In the genomic region with DNA sequence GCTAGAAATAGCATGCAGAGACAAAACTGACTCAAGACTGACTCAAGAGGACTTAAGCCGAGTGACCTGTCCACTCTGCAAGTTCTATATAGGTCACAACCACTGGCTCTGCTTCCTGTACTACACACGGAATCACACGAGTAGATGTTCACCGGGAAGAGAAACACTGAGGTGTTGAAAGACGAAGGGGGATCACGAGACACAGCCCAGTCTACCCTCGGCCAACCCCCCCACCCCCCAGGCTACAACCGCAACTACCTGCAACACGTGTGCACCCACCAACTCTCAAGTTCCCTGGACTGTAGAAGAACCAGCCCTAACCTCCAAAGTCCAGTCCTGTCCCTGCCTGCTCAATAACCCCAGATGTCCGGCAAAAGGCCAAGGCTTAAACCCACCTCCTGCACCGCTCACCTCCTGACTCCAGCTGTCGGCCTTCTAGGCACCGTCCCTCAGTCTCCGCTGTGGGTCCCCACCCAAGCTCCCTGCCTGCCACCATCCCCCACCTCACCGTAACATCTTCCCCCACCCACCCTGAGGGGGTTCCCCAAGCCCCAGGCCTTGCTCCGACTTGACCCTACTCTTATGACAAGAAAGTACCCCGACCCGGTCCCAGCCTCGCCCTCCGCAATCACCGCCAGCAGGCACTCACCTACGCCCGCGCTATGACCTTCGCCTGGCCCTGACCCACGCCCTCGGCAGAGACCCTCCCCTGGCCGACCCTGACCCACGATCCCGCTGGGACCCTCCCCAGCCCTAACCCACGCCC, we compare ENCODE assay signal across 8 cellular contexts. TPM values are rescaled to one million over a fixed set of nuclear protein-coding genes. Genes with fewer than 3 reads are reported as not detected.
A peak's percentile ranks its signal among the peaks of the same experiment; 100 is the strongest.
DNase-seq lines count a peak whose midpoint lies in the region; ATAC-seq and TF ChIP-seq lines count a peak whose summit lies in the region.

No MANE protein-coding gene starts in this region.

- peaks cover 18% of the 10 kb centered on the region for H3K4me1 Mint-ChIP-seq in neural progenitor cell

- peaks cover 33% of the 10 kb centered on the region for H4K20me1 ChIP-seq in neural progenitor cell (ENCODE audit: low read depth)

- H3K79me2 ChIP-seq in neural progenitor cell (ENCODE audit: low read depth) = peaks cover 35% of the 10 kb centered on the region

- H3F3A ChIP-seq in neural progenitor cell (ENCODE audit: low read depth) = peaks cover 10% of the 10 kb centered on the region

- TF ChIP-seq CTCF in VCaP (conservative IDR thresholded peaks at IDR 0.05) (no peak), neural progenitor cell (IDR thresholded peaks at IDR 0.05) (no peak)

- no peaks in the 10 kb centered on the region for H3K9me3 Mint-ChIP-seq in neural progenitor cell

- H3K27ac Mint-ChIP-seq in neural progenitor cell = peak overlapping the region; percentile 86

- H3K9me3 ChIP-seq in neural progenitor cell (ENCODE audit: low read depth) = no peaks in the 10 kb centered on the region

- peak overlapping the region; percentile 90 for H3K4me3 ChIP-seq in neural progenitor cell

- H3K9ac ChIP-seq in neural progenitor cell = peak overlapping the region; percentile 74

- no peaks in the 10 kb centered on the region for H3K4me1 ChIP-seq in neural progenitor cell

- no peaks in the 10 kb centered on the region for H3K36me3 Mint-ChIP-seq in neural progenitor cell

- peak; percentile 5 for ATAC-seq in HG02981 (IDR thresholded peaks at IDR 0.05; ENCODE audit: unreplicated experiment)

- DNase-seq in GM04504 (ENCODE audit: low read depth) (peak; percentile 26), fibroblast of gingiva (ENCODE audit: low read depth) (peak; percentile 30), neural progenitor cell (ENCODE audit: low spot score) (no peak), pons (ENCODE audit: low spot score) (no peak), SK-N-DZ (ENCODE audit: low spot score) (no peak), foreskin melanocyte (no peak)

- H3K27me3 ChIP-seq in neural progenitor cell = no peaks in the 10 kb centered on the region

- H2AFZ ChIP-seq in neural progenitor cell (replicated peaks) = no peak overlapping the region

- peak overlapping the region; percentile 97 for H3K4me3 Mint-ChIP-seq in neural progenitor cell

- no peaks in the 10 kb centered on the region for H3K36me3 ChIP-seq in neural progenitor cell

- H3K27me3 Mint-ChIP-seq in neural progenitor cell (ENCODE audit: insufficient read depth, low read depth) = peaks cover 11% of the 10 kb centered on the region

- H3K27ac ChIP-seq in VCaP (peak overlapping the region; percentile 85), neural progenitor cell (no peak overlapping the region)

- H3K4me2 ChIP-seq in neural progenitor cell = peak overlapping the region; percentile 92

RNA-seq across cellular contexts. Expression of gene GAK, which starts 0.7 kb away (rescaled TPM):
- total RNA-seq in neural progenitor cell (ENCODE audit: low replicate concordance) = 27.6 and 75.9 TPM in 2 replicates
- 66.9 and 67.3 TPM in 2 replicates for polyA plus RNA-seq in SK-N-DZ (2014; cell fraction: cytosol; rRNA removed)
- 79.4 and 99.7 TPM in 2 replicates for polyA plus RNA-seq in SK-N-DZ (2014; cell fraction: nucleus; rRNA removed)

RNA-seq across cellular contexts. Expression of gene TMEM175, which starts 0.9 kb away (rescaled TPM):
- 4.4 and 10.1 TPM in 2 replicates for total RNA-seq in neural progenitor cell (ENCODE audit: low replicate concordance)
- 6.0 and 7.4 TPM in 2 replicates for polyA plus RNA-seq in SK-N-DZ (2014; cell fraction: cytosol; rRNA removed)
- polyA plus RNA-seq in SK-N-DZ (2014; cell fraction: nucleus; rRNA removed) = 62.1 and 116 TPM in 2 replicates

RNA-seq across cellular contexts. Expression of gene DGKQ, which starts 42.0 kb away (rescaled TPM):
- total RNA-seq in neural progenitor cell (ENCODE audit: low replicate concordance) = 5.1 and 16.0 TPM in 2 replicates
- 1.3 and 1.5 TPM in 2 replicates for polyA plus RNA-seq in SK-N-DZ (2014; cell fraction: cytosol; rRNA removed)
- polyA plus RNA-seq in SK-N-DZ (2014; cell fraction: nucleus; rRNA removed) = 11.1 and 12.0 TPM in 2 replicates

RNA-seq across cellular contexts. Expression of gene IDUA, which starts 55.5 kb away (rescaled TPM):
- total RNA-seq in neural progenitor cell (ENCODE audit: low replicate concordance) = 0.47 and 10.7 TPM in 2 replicates
- 0.15 and 0.30 TPM in 2 replicates for polyA plus RNA-seq in SK-N-DZ (2014; cell fraction: cytosol; rRNA removed)
- 1.7 and 1.8 TPM in 2 replicates for polyA plus RNA-seq in SK-N-DZ (2014; cell fraction: nucleus; rRNA removed)

Comparison
In these comparisons a context has a peak if more than half of its experiments do, and no peak if none do; other contexts are left out.
1. DNase-seq: peak in GM04504 (single experiment) and fibroblast of gingiva (single experiment); none in neural progenitor cell (single experiment), pons (single experiment), SK-N-DZ (single experiment) and foreskin melanocyte (single experiment).